ENCODE assay signal across 1 cellular context in genomic region chr2:187775196-187775595, GRCh38.
TF ChIP-seq lines count a peak whose summit lies in the region.

No MANE protein-coding gene starts in this region.

TF ChIP-seq in IMR-90, 13 proteins besides CTCF, POLR2A, EP300 and RAD21:
- no peak for TF ChIP-seq USF2 (IDR thresholded peaks at IDR 0.05; ENCODE audit: low read depth, low read length)
- TF ChIP-seq CHD1 (IDR thresholded peaks at IDR 0.05; ENCODE audit: low read depth, low read length), result no peak
- no peak for TF ChIP-seq MXI1 (IDR thresholded peaks at IDR 0.05; ENCODE audit: borderline replicate concordance, low read depth, low read length)
- TF ChIP-seq NFE2L2 (IDR thresholded peaks at IDR 0.05; ENCODE audit: low read depth, low read length), result no peak
- no peak for TF ChIP-seq SMC3 (IDR thresholded peaks at IDR 0.05; ENCODE audit: low read depth, low read length)
- TF ChIP-seq MAFK (IDR thresholded peaks at IDR 0.05; ENCODE audit: low read depth, low read length), result no peak
- TF ChIP-seq CEBPB (IDR thresholded peaks at IDR 0.05; ENCODE audit: low read depth, low read length), result no peak
- TF ChIP-seq FOS (IDR thresholded peaks at IDR 0.05; ENCODE audit: low read depth, low read length), result no peak
- TF ChIP-seq MAZ (IDR thresholded peaks at IDR 0.05; ENCODE audit: borderline replicate concordance, low read depth, low read length), result no peak
- TF ChIP-seq RCOR1 (IDR thresholded peaks at IDR 0.05; ENCODE audit: insufficient replicate concordance, low read length), result no peak
- no peak for TF ChIP-seq BHLHE40 (IDR thresholded peaks at IDR 0.05; ENCODE audit: low read depth, low read length)
